8 cellular contexts compared by ENCODE assay signal in the genomic region with DNA sequence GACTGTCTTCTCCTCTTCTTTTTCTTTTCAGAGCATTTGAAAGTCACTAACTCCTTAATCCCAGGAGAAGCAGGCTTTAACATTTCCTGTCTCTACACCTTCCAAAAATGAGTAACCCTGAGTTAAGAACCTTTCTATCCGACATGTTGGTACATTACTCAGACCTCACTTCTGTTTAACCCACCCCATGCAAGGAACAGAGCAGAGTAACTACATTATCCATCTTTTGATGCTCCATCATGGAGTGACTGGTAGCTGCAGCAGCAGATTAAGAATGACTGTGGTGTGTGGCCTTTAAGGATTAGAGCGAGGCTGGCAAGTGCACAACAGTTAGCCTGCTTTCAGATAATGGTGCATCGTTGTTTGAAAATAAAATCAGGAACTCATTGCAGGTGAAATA. TPM values are rescaled to one million over a fixed set of nuclear protein-coding genes. Genes with fewer than 3 reads are reported as not detected.
DNase-seq lines count a peak whose midpoint lies in the region; ATAC-seq and TF ChIP-seq lines count a peak whose summit lies in the region.

No MANE protein-coding gene starts in this region.

- H3K9me3 Mint-ChIP-seq in CD8-positive, alpha-beta T cell: no peaks in the 10 kb centered on the region

- peak overlapping the region; percentile 95 for H3K4me3 Mint-ChIP-seq in CD8-positive, alpha-beta T cell

- H3K4me1 ChIP-seq in CD8-positive, alpha-beta T cell (ENCODE audit: insufficient read depth, low read length): peaks cover 22% of the 10 kb centered on the region
- H3K4me1 ChIP-seq in Peyer's patch (peaks cover 0 to 63% (median 9%) of the 10 kb centered on the region in 4 donors), endocrine pancreas (ENCODE audit: control insufficient read depth, insufficient read depth, low read length) (peaks cover 5% of the 10 kb centered on the region), ovary (ENCODE audit: insufficient read depth) (peaks cover 19% of the 10 kb centered on the region)

- no peak for TF ChIP-seq EP300 in ovary (IDR thresholded peaks at IDR 0.05)

- intact Hi-C loops in CD8-positive, alpha-beta T cell (cut with DNase I, micrococcal nuclease): no loop called here
- intact Hi-C loops in ovary (cut with DNase I): loop anchor here in 3 of 4 donors (1.0 to 10.0 kb wide), 4 partner anchors 49 to 121 kb away; partner anchors contain the start of gene REV3L (in 3 of the 3)

- CTCF ChIA-PET in CD8-positive, alpha-beta T cell (lab: Charles Lee): interaction anchor here (1.3 kb wide), 1 partner anchor 19 kb away, joined by 3 read pairs; no protein-coding TSS in a partner anchor

- H3K4me3 ChIP-seq in CD8-positive, alpha-beta T cell (ENCODE audit: low read depth, low read length): no peak overlapping the region
- H3K4me3 ChIP-seq in Peyer's patch (peak overlapping the region in 2 of 4 donors; percentile 60 to 66), endocrine pancreas (ENCODE audit: control insufficient read depth, insufficient read depth, low read length) (peak overlapping the region; percentile 91), ovary (peak overlapping the region; percentile 45)

- H3K27me3 Mint-ChIP-seq in CD8-positive, alpha-beta T cell (ENCODE audit: low read depth): no peaks in the 10 kb centered on the region

- peaks cover 70% of the 10 kb centered on the region for H3K4me1 Mint-ChIP-seq in CD8-positive, alpha-beta T cell (ENCODE audit: low read depth)

- H3K36me3 Mint-ChIP-seq in CD8-positive, alpha-beta T cell: peaks cover 27% of the 10 kb centered on the region

- H3K27ac Mint-ChIP-seq in CD8-positive, alpha-beta T cell: no peak overlapping the region

- no peaks in the 10 kb centered on the region for H3K27me3 ChIP-seq in CD8-positive, alpha-beta T cell (ENCODE audit: insufficient read depth, low read length)
- no peaks in the 10 kb centered on the region for H3K27me3 ChIP-seq in Peyer's patch
- no peaks in the 10 kb centered on the region for H3K27me3 ChIP-seq in endocrine pancreas (ENCODE audit: control insufficient read depth, insufficient read depth, low read length)
- no peaks in the 10 kb centered on the region for H3K27me3 ChIP-seq in ovary

- POLR2A ChIA-PET in CD8-positive, alpha-beta T cell (lab: Charles Lee): no interaction called here

- no peak for DNase-seq in CD8-positive, alpha-beta T cell
- DNase-seq in Peyer's patch: no peak
- DNase-seq in ovary: no peak
- DNase-seq in nucleus accumbens (lab: John Stamatoyannopoulos, UW): no peak

- 29 to 30% (median 30%) methylated on average over 3 of the region's 3 CpGs for WGBS in ovary, 3 donors

- H3K36me3 ChIP-seq in CD8-positive, alpha-beta T cell (ENCODE audit: insufficient read depth, low read length): no peaks in the 10 kb centered on the region
- H3K36me3 ChIP-seq in Peyer's patch: no peaks in the 10 kb centered on the region
- no peaks in the 10 kb centered on the region for H3K36me3 ChIP-seq in endocrine pancreas (ENCODE audit: control insufficient read depth, insufficient read depth, low read length)
- no peaks in the 10 kb centered on the region for H3K36me3 ChIP-seq in ovary

- H3K27ac ChIP-seq in CD8-positive, alpha-beta T cell (ENCODE audit: low read depth, low read length): no peak overlapping the region
- H3K27ac ChIP-seq in Peyer's patch: peak overlapping the region; percentile 80 to 99 (median 92)
- peak overlapping the region; percentile 89 to 97 for H3K27ac ChIP-seq in ovary

- no peaks in the 10 kb centered on the region for H3K9me3 ChIP-seq in CD8-positive, alpha-beta T cell (ENCODE audit: low read length)
- no peaks in the 10 kb centered on the region for H3K9me3 ChIP-seq in Peyer's patch
- no peaks in the 10 kb centered on the region for H3K9me3 ChIP-seq in endocrine pancreas (ENCODE audit: control insufficient read depth, low read length)
- H3K9me3 ChIP-seq in ovary: no peaks in the 10 kb centered on the region

- ATAC-seq in CD8-positive, alpha-beta T cell: no peak
- ATAC-seq in GM19023 (IDR thresholded peaks at IDR 0.05; ENCODE audit: unreplicated experiment): no peak
- ATAC-seq in GM18867 (IDR thresholded peaks at IDR 0.05; ENCODE audit: unreplicated experiment): no peak
- ATAC-seq in HG02610 (IDR thresholded peaks at IDR 0.05; ENCODE audit: unreplicated experiment): no peak

- TF ChIP-seq POLR2A in Peyer's patch (IDR thresholded peaks at IDR 0.05) (no peak), ovary (IDR thresholded peaks at IDR 0.05) (no peak)

- no peak for TF ChIP-seq CTCF in CD8-positive, alpha-beta T cell (IDR thresholded peaks at IDR 0.05)
- TF ChIP-seq CTCF in Peyer's patch (IDR thresholded peaks at IDR 0.05) (no peak), ovary (IDR thresholded peaks at IDR 0.05) (no peak)

- no peak overlapping the region for H3K9ac ChIP-seq in endocrine pancreas (ENCODE audit: control insufficient read depth, insufficient read depth, low read length)

RNA-seq across cellular contexts. Expression of gene TRAF3IP2, which starts 2.0 kb away (rescaled TPM):
- 10 to 100 TPM; 24.7 to 26.1 TPM for total RNA-seq in CD8-positive, alpha-beta T cell
- total RNA-seq in Peyer's patch (10 to 100 TPM; 34.3 to 61.1 (median 39.1) TPM), ovary (10 to 100 TPM; 14.9 to 43.0 (median 23.8) TPM)
- polyA plus RNA-seq in ovary: 10 to 100 TPM; 19.2 to 26.0 TPM

Comparison
In these comparisons a context has a peak if more than half of its experiments do, and no peak if none do; other contexts are left out.
1. intact Hi-C loops: an anchor here in ovary (1.0 to 10.0 kb wide); none called in CD8-positive, alpha-beta T cell.